14 cellular contexts compared by ENCODE assay signal in genomic region chr11:121740902-121741301, GRCh38.
DNase-seq lines count a peak whose midpoint lies in the region; ATAC-seq and TF ChIP-seq lines count a peak whose summit lies in the region.
"Had no signal": no experiment of that assay in that cellular context is flagged by ENCODE, and none has a peak within 500 bp of the region (broad histone marks: within the 10 kb centered on the region; RNA-seq: fewer than 3 reads in every experiment).

No MANE protein-coding gene starts in this region.

- H3K4me3 ChIP-seq in fibroblast of lung (replicated peaks in 1 of 4; ENCODE audit: control extremely low read depth in 1 of 4, insufficient read depth in 1 of 4, low read depth in 3 of 4, low read length in 4 of 4) (no peak overlapping the region), upper lobe of right lung (no peak overlapping the region)

- no peak overlapping the region for H3K9ac ChIP-seq in fibroblast of lung (ENCODE audit: insufficient read depth, low read length)

- H4K20me1 ChIP-seq in fibroblast of lung (ENCODE audit: control insufficient read depth, extremely low read depth, insufficient read depth, low read length) = no peaks in the 10 kb centered on the region

- H3K79me2 ChIP-seq in fibroblast of lung (ENCODE audit: control insufficient read depth, insufficient read depth, low read length) = no peaks in the 10 kb centered on the region

- H3K27me3 ChIP-seq in fibroblast of lung (ENCODE audit: control insufficient read depth, insufficient read depth, low read length) (no peaks in the 10 kb centered on the region), upper lobe of right lung (no peaks in the 10 kb centered on the region)

- no peaks in the 10 kb centered on the region for H3K36me3 ChIP-seq in fibroblast of lung (ENCODE audit: control insufficient read depth, insufficient read depth, low read length)
- H3K36me3 ChIP-seq in upper lobe of right lung = no peaks in the 10 kb centered on the region

- H2AFZ ChIP-seq in fibroblast of lung (ENCODE audit: low read length) = peak overlapping the region; percentile 68

- H3K4me1 ChIP-seq in fibroblast of lung (ENCODE audit: control insufficient read depth, extremely low read depth, insufficient read depth, low read length) = peaks cover 9% of the 10 kb centered on the region
- H3K4me1 ChIP-seq in upper lobe of right lung = no peaks in the 10 kb centered on the region

- H3K27ac ChIP-seq in fibroblast of lung (ENCODE audit: insufficient read depth, low read length) (no peak overlapping the region), upper lobe of right lung (peak overlapping the region; percentile 33)
- H3K27ac ChIP-seq: C4-2B, epithelial cell of prostate had no signal

- ATAC-seq in upper lobe of right lung = no peak
- ATAC-seq: WTC11 had no signal

- intact Hi-C loops in upper lobe of right lung (cut with DNase I) = no loop called here
- intact Hi-C loops in head of caudate nucleus (cut with DNase I) = no loop called here

- DNase-seq in NCI-H2227 (lab: John Stamatoyannopoulos, UW; ENCODE audit: unreplicated experiment) (peak; percentile 4), NCI-H2227 treated with DMSO at 0.1 percent for 48 hours (lab: John Stamatoyannopoulos, UW) (no peak), fibroblast of lung (ENCODE audit: low read depth in 2 of 2) (no peak), pons (ENCODE audit: low spot score) (peak; percentile 20), upper lobe of right lung (no peak), head of caudate nucleus (no peak), amniotic stem cell (lab: John Stamatoyannopoulos, UW) (no peak)
- no peak for DNase-seq in activated naive CD4-positive, alpha-beta T cell (lab: John Stamatoyannopoulos, UW)
- DNase-seq: activated CD8-positive, alpha-beta memory T cell treated with anti-CD3 and anti-CD28 coated beads for 24 hours; DMS79 treated with DMSO at 0.1 percent for 48 hours; NCI-H146 had no signal

- H3K9me3 ChIP-seq in fibroblast of lung (ENCODE audit: control insufficient read depth, insufficient read depth, low read depth, low read length) (no peaks in the 10 kb centered on the region), upper lobe of right lung (no peaks in the 10 kb centered on the region)

- no peak for TF ChIP-seq CTCF in fibroblast of lung (conservative IDR thresholded peaks at IDR 0.05 in 1 of 2, IDR thresholded peaks at IDR 0.05 in 1 of 2; ENCODE audit: low read depth in 1 of 2, low read length in 2 of 2)
- no peak for TF ChIP-seq CTCF in upper lobe of right lung (IDR thresholded peaks at IDR 0.05)

- peak overlapping the region; percentile 40 for H3K4me2 ChIP-seq in fibroblast of lung (ENCODE audit: extremely low read depth, insufficient read depth, low read length)

Comparison
In these comparisons a context has a peak if more than half of its experiments do, and no peak if none do; other contexts are left out.
1. DNase-seq: peak in NCI-H2227 (single experiment) and pons (single experiment); none in NCI-H2227 treated with DMSO at 0.1 percent for 48 hours (single experiment), fibroblast of lung (0 of 2), upper lobe of right lung (single experiment), head of caudate nucleus (0 of 42), activated naive CD4-positive, alpha-beta T cell (0 of 4) and amniotic stem cell (single experiment).